Comparison of ENCODE assay signal across 8 cellular contexts in genomic region chr3:32392530-32393302, GRCh38. TPM values are rescaled to one million over a fixed set of nuclear protein-coding genes. Genes with fewer than 3 reads are reported as not detected.
A peak's percentile ranks its signal among the peaks of the same experiment; 100 is the strongest.
DNase-seq lines count a peak whose midpoint lies in the region; TF ChIP-seq lines count a peak whose summit lies in the region.

No MANE protein-coding gene starts in this region.

- no peaks in the 10 kb centered on the region for H3K27me3 Mint-ChIP-seq in chondrocyte (ENCODE audit: low read depth)

- CTCF ChIA-PET in HEK293T (lab: Yijun Ruan, JAX), result no interaction called here

- TF ChIP-seq CTCF in chondrocyte (IDR thresholded peaks at IDR 0.05), result no peak
- no peak for TF ChIP-seq CTCF in liver (IDR thresholded peaks at IDR 0.05; ENCODE audit: low read depth, low read length, missing input control)

- 49% methylated on average over 18 of the region's 18 CpGs for WGBS in liver

- POLR2A ChIA-PET in HEK293T (lab: Yijun Ruan, JAX), result no interaction called here

- H3K9me3 Mint-ChIP-seq in chondrocyte (ENCODE audit: low read depth), result no peaks in the 10 kb centered on the region

- peak in 1 of 2 donors; percentile 17 for TF ChIP-seq RAD21 in liver (IDR thresholded peaks at IDR 0.05)

- H3K9ac ChIP-seq in liver (ENCODE audit: low read depth in 1 of 2, low read length in 2 of 2), result peak overlapping the region; percentile 50 to 60
- peak overlapping the region in 1 of 2 donors; percentile 36 for H3K9ac ChIP-seq in stomach smooth muscle (ENCODE audit: low read length in 2 of 2)

- peaks cover 17% of the 10 kb centered on the region for H3K4me1 Mint-ChIP-seq in chondrocyte (ENCODE audit: low read depth)

- H3K36me3 ChIP-seq in SJSA1, result no peaks in the 10 kb centered on the region
- H3K36me3 ChIP-seq in liver (ENCODE audit: control insufficient read depth in 4 of 4, insufficient read depth in 3 of 4, low read depth in 1 of 4, low read length in 3 of 4), result no peaks in the 10 kb centered on the region
- H3K36me3 ChIP-seq in stomach smooth muscle (ENCODE audit: control insufficient read depth in 2 of 2, insufficient read depth in 2 of 2, low read length in 2 of 2), result no peaks in the 10 kb centered on the region

- H3K4me3 Mint-ChIP-seq in chondrocyte (ENCODE audit: unreplicated experiment), result peak overlapping the region; percentile 98

- peak overlapping the region; percentile 81 for H3K27ac Mint-ChIP-seq in chondrocyte (ENCODE audit: unreplicated experiment)

- H3K27me3 ChIP-seq in SJSA1 (replicated peaks) (no peaks in the 10 kb centered on the region), liver (ENCODE audit: control insufficient read depth in 4 of 4, insufficient read depth in 4 of 4, low read length in 3 of 4) (no peaks in the 10 kb centered on the region), stomach smooth muscle (ENCODE audit: control insufficient read depth in 1 of 2, insufficient read depth in 2 of 2, low read length in 2 of 2) (peaks cover 4 to 14% of the 10 kb centered on the region in 2 donors)

- peaks cover 1% of the 10 kb centered on the region for H3K36me3 Mint-ChIP-seq in chondrocyte (ENCODE audit: low read depth)

- no peaks in the 10 kb centered on the region for H3K9me3 ChIP-seq in SJSA1 (replicated peaks)
- H3K9me3 ChIP-seq in liver (ENCODE audit: control insufficient read depth in 4 of 4, low read length in 3 of 4), result no peaks in the 10 kb centered on the region
- no peaks in the 10 kb centered on the region for H3K9me3 ChIP-seq in stomach smooth muscle (ENCODE audit: control insufficient read depth in 2 of 2, low read length in 2 of 2)

- H3K27ac ChIP-seq in SJSA1, result no peak overlapping the region
- peak overlapping the region; percentile 80 to 89 for H3K27ac ChIP-seq in liver (ENCODE audit: low read depth in 1 of 2, low read length in 2 of 2)
- H3K27ac ChIP-seq in stomach smooth muscle (ENCODE audit: low read length), result peak overlapping the region; percentile 37

- H3K4me1 ChIP-seq in SJSA1 (replicated peaks) (peaks cover 15% of the 10 kb centered on the region), liver (ENCODE audit: control insufficient read depth in 4 of 4, insufficient read depth in 4 of 4, low read length in 3 of 4) (peaks cover 0 to 9% (median 2%) of the 10 kb centered on the region in 4 donors), stomach smooth muscle (ENCODE audit: control insufficient read depth, insufficient read depth, low read length) (peaks cover 7% of the 10 kb centered on the region)

- DNase-seq in NCI-H1092 treated with DMSO at 0.1 percent for 48 hours (lab: John Stamatoyannopoulos, UW) (peak; percentile 42), NCI-H1092 (lab: John Stamatoyannopoulos, UW) (no peak), SJSA1 (ENCODE audit: low read depth in 1 of 2, low spot score in 2 of 2) (peak in 1 of 2 experiments; percentile 47), chondrocyte (ENCODE audit: low spot score) (no peak), foreskin melanocyte (no peak), HEK293T (ENCODE audit: extremely low spot score) (no peak)

- H3K4me3 ChIP-seq in SJSA1 (peak overlapping the region; percentile 74), liver (ENCODE audit: low read depth in 1 of 3, low read length in 3 of 3) (peak overlapping the region; percentile 65 to 80 (median 79)), stomach smooth muscle (ENCODE audit: low read length in 2 of 2) (peak overlapping the region; percentile 52 to 75)

TF ChIP-seq in liver, 16 proteins besides CTCF, POLR2A, EP300 and RAD21:
- TF ChIP-seq NR2F2 (IDR thresholded peaks at IDR 0.05) (peak; percentile 27), RXRA (IDR thresholded peaks at IDR 0.05) (no peak)

TF ChIP-seq in HEK293T, 16 proteins besides CTCF, POLR2A, EP300 and RAD21:
- no peak for TF ChIP-seq FOXK2 (IDR thresholded peaks at IDR 0.05)
- TF ChIP-seq L3MBTL2 (conservative IDR thresholded peaks at IDR 0.05), result no peak
- no peak for TF ChIP-seq SP1 (IDR thresholded peaks at IDR 0.05)
- no peak for TF ChIP-seq HDGF (IDR thresholded peaks at IDR 0.05; ENCODE audit: borderline replicate concordance)
- TF ChIP-seq ZNF384 (IDR thresholded peaks at IDR 0.05), result no peak
- TF ChIP-seq NFRKB (IDR thresholded peaks at IDR 0.05), result no peak
- no peak for TF ChIP-seq CTBP1 (IDR thresholded peaks at IDR 0.05; ENCODE audit: borderline replicate concordance)
- TF ChIP-seq FOXM1 (IDR thresholded peaks at IDR 0.05; ENCODE audit: borderline replicate concordance), result no peak
- no peak for TF ChIP-seq ARNT (IDR thresholded peaks at IDR 0.05)
- no peak for TF ChIP-seq BHLHE40 (IDR thresholded peaks at IDR 0.05; ENCODE audit: borderline replicate concordance)
- TF ChIP-seq SUZ12 (IDR thresholded peaks at IDR 0.05), result no peak
- no peak for TF ChIP-seq FOXA1 (IDR thresholded peaks at IDR 0.05)
- no peak for TF ChIP-seq LEF1 (IDR thresholded peaks at IDR 0.05; ENCODE audit: borderline replicate concordance)
- no peak for TF ChIP-seq PKNOX1 (IDR thresholded peaks at IDR 0.05)
- TF ChIP-seq ELF4 (IDR thresholded peaks at IDR 0.05), result no peak
- no peak for TF ChIP-seq TARDBP (IDR thresholded peaks at IDR 0.05)

RNA-seq across cellular contexts. Expression of gene CMTM7, which starts 1.1 kb away (rescaled TPM):
- total RNA-seq in SJSA1 (2014; rRNA removed; shearing (Covaris generic)), result 3.3 and 7.0 TPM in 2 replicates
- 8.8 to 10.6 TPM (median 9.3 TPM) in 3 replicates for total RNA-seq in chondrocyte
- total RNA-seq in liver, result 1 to 10 TPM; 3.6 to 4.3 TPM
- polyA plus RNA-seq in liver, result 10 to 100 TPM in 1 of 2 donors, 1 to 10 TPM in 1; 4.0 to 20.3 TPM
